In the genomic region with DNA sequence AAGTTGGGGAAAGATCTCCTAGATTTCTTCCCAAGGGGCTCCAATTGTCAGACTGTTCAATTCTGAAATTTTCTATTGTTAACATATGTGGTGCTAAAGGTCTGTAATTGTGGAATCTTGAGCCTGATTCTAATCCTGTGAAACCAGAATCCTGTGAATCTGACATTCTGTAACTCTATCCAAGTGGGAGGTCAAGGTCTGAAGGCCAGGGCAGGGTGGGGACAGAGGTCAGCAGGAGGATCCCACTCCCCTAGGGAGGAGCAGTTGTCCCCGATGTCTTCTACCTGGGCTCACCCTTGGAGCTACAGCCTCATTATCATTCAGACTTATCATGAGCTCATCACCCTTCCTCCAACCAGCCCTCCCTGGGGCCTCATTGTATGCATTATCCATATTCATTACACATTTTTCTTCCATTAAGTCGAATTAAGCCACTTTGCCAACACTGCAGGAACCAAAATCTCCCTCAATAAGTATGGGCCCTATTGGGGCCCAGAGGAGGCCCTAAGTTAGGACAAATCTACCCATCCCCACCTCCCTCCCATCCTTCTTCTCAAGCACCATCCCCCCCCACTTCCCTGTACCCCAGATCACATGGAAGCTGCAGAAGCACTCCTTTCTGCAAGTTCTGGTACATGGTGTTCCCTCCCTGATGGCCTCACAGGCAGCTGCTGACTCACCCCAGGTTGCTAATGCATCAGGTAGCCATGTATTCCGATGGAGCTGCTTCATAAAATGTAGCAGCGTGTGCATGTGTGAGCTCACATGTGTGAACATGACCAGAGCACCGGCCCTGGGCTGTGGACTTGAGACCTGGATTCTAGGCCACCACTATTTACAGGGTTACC, we compare ENCODE assay signal across 1 cellular context.
TF ChIP-seq lines count a peak whose summit lies in the region.

No MANE protein-coding gene starts in this region.

TF ChIP-seq in GM23338, 12 proteins besides CTCF, POLR2A, EP300 and RAD21 (continued from another document):
- TF ChIP-seq REST (IDR thresholded peaks at IDR 0.05; ENCODE audit: unreplicated experiment) (no peak), ETS1 (IDR thresholded peaks at IDR 0.05) (no peak), ZNF331 (CRISPR knock-in tag; IDR thresholded peaks at IDR 0.05; ENCODE audit: low read depth) (no peak), ZNF462 (CRISPR knock-in tag; IDR thresholded peaks at IDR 0.05) (no peak), ZNF114 (CRISPR knock-in tag; IDR thresholded peaks at IDR 0.05) (no peak), STAT1 (IDR thresholded peaks at IDR 0.05; ENCODE audit: unreplicated experiment) (no peak), EZH2phosphoT487 (IDR thresholded peaks at IDR 0.05; ENCODE audit: unreplicated experiment) (no peak), EZH2 (IDR thresholded peaks at IDR 0.05; ENCODE audit: low read depth, unreplicated experiment) (no peak), JUNB (IDR thresholded peaks at IDR 0.05; ENCODE audit: unreplicated experiment) (no peak), NANOG (IDR thresholded peaks at IDR 0.05; ENCODE audit: borderline replicate concordance) (no peak), POLR2AphosphoS5 (IDR thresholded peaks at IDR 0.05; ENCODE audit: low read depth) (no peak)
TF ChIP-seq in GM23338: peak in this region for 0.
